Comparison of ENCODE assay signal across 1 cellular context in genomic region chr2:111944536-111945210, GRCh38.
TF ChIP-seq lines count a peak whose summit lies in the region.

No MANE protein-coding gene starts in this region.

TF ChIP-seq in HepG2, 621 proteins besides CTCF, POLR2A, EP300 and RAD21 (continued from another document and continues in another):
- TF ChIP-seq ZBED4 (CRISPR knock-in tag; IDR thresholded peaks at IDR 0.05; ENCODE audit: borderline replicate concordance) (no peak; the same call in 1 of the 2 replicates), GFI1 (CRISPR knock-in tag; IDR thresholded peaks at IDR 0.05; ENCODE audit: borderline replicate concordance) (no peak), ZNF609 (CRISPR knock-in tag; IDR thresholded peaks at IDR 0.05; ENCODE audit: borderline replicate concordance) (peak; percentile 30; the same call in 1 of the 2 replicates), ZNF329 (CRISPR knock-in tag; IDR thresholded peaks at IDR 0.05; ENCODE audit: low read depth) (no peak), E2F5 (CRISPR knock-in tag; conservative IDR thresholded peaks at IDR 0.05) (no peak), RBM39 (IDR thresholded peaks at IDR 0.05; ENCODE audit: low read depth, low read length, poor library complexity, severe bottlenecking) (no peak), ZNF343 (CRISPR knock-in tag; IDR thresholded peaks at IDR 0.05) (no peak), RNF2 (conservative IDR thresholded peaks at IDR 0.05; ENCODE audit: low read depth) (no peak), REPIN1 (CRISPR knock-in tag; IDR thresholded peaks at IDR 0.05; ENCODE audit: borderline replicate concordance, low read depth) (no peak), ZBTB10 (CRISPR knock-in tag; IDR thresholded peaks at IDR 0.05; ENCODE audit: borderline replicate concordance) (no peak), GABPA (IDR thresholded peaks at IDR 0.05; ENCODE audit: low read depth, low read length) (no peak), GABPA (CRISPR knock-in tag; IDR thresholded peaks at IDR 0.05; ENCODE audit: low read depth) (no peak), ZHX2 (IDR thresholded peaks at IDR 0.05; ENCODE audit: low read depth) (no peak), ZHX2 (CRISPR knock-in tag; IDR thresholded peaks at IDR 0.05; ENCODE audit: borderline replicate concordance) (no peak), ZNF335 (CRISPR knock-in tag; IDR thresholded peaks at IDR 0.05) (no peak), CENPX (CRISPR knock-in tag; IDR thresholded peaks at IDR 0.05) (no peak), ZNF577 (CRISPR knock-in tag; IDR thresholded peaks at IDR 0.05; ENCODE audit: borderline replicate concordance, low read depth) (no peak), NR2F1 (CRISPR knock-in tag; IDR thresholded peaks at IDR 0.05) (no peak), TFE3 (CRISPR knock-in tag; IDR thresholded peaks at IDR 0.05) (no peak; the same call in 1 of the 2 replicates), ZNF431 (CRISPR knock-in tag; IDR thresholded peaks at IDR 0.05; ENCODE audit: borderline replicate concordance, low read depth) (no peak), RNF219 (CRISPR knock-in tag; IDR thresholded peaks at IDR 0.05) (no peak), PCBP1 (IDR thresholded peaks at IDR 0.05; ENCODE audit: borderline replicate concordance, low read depth, low read length) (no peak), KLF16 (CRISPR knock-in tag; IDR thresholded peaks at IDR 0.05) (no peak), ZSCAN25 (CRISPR knock-in tag; IDR thresholded peaks at IDR 0.05) (no peak), ZNF747 (CRISPR knock-in tag; IDR thresholded peaks at IDR 0.05; ENCODE audit: borderline replicate concordance) (no peak), ZNF644 (CRISPR knock-in tag; IDR thresholded peaks at IDR 0.05; ENCODE audit: low read depth) (0 out of 2 replicates have a peak, but pooled peaks have one; percentile 53), HIC2 (CRISPR knock-in tag; IDR thresholded peaks at IDR 0.05; ENCODE audit: low read depth) (no peak), MBNL3 (CRISPR knock-in tag; conservative IDR thresholded peaks at IDR 0.05) (no peak), THYN1 (CRISPR knock-in tag; IDR thresholded peaks at IDR 0.05; ENCODE audit: borderline replicate concordance, low read depth) (no peak)
